8 cellular contexts compared by ENCODE assay signal in the genomic region with DNA sequence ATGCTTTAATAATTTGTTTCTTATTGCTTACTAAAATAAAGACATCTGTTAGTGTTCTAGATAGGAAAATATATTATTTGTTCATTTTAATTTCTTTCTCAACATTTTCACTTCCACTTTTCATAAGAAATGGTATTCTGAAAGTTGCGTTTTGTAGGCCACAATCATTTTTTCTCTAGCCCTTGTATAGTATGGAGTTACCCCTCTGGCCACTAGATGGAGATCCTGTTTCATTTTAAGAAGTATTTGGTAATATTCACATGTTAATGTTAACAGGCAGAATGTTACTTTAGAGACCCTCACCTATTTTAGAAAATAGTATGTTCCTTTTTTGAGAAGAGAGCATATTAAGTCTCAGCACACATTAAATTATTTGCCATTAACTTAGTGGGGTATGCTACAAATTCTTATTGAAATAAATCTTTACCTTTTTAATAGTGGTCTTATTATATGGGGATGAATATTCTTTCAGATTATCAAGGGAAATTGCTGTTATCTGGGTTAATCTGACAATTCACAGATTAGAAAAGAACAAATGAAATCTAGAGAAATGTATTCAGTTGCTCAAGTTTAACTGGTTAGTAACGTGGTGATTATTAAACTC.
DNase-seq lines count a peak whose midpoint lies in the region; ATAC-seq, FAIRE-seq and TF ChIP-seq lines count a peak whose summit lies in the region.

No MANE protein-coding gene starts in this region.

- CTCF ChIA-PET in naive thymus-derived CD4-positive, alpha-beta T cell (lab: Charles Lee) = no interaction called here

- ATAC-seq in GM19438 (IDR thresholded peaks at IDR 0.05; ENCODE audit: low read depth, unreplicated experiment) (peak; percentile 82), HG03521 (IDR thresholded peaks at IDR 0.05; ENCODE audit: unreplicated experiment) (peak; percentile 79)
- peak; percentile 80 for ATAC-seq in naive thymus-derived CD4-positive, alpha-beta T cell

- H3K36me3 Mint-ChIP-seq in endothelial cell (ENCODE audit: low read depth, unreplicated experiment) = no peaks in the 10 kb centered on the region
- H3K36me3 Mint-ChIP-seq in naive thymus-derived CD4-positive, alpha-beta T cell = peaks cover 0 to 14% (median 6%) of the 10 kb centered on the region in 5 donors

- H3K27me3 Mint-ChIP-seq in endothelial cell (ENCODE audit: unreplicated experiment) = no peaks in the 10 kb centered on the region
- H3K27me3 Mint-ChIP-seq in naive thymus-derived CD4-positive, alpha-beta T cell = no peaks in the 10 kb centered on the region

- peak; percentile 76 for FAIRE-seq in RCC 7860 (lab: Jason Lieb, UNC)

- intact Hi-C loops in naive thymus-derived CD4-positive, alpha-beta T cell (cut with micrococcal nuclease) = loop anchor here (1.0 to 5.0 kb wide), 5 partner anchors 73 to 1029 kb away; partner anchors contain the start of genes LTBP1 (in 1 of the 2) and TTC27 (in 1 of the 2)
- intact Hi-C loops in posterior vena cava (cut with DNase I) = loop anchor here in 1 of 2 donors (5.0 kb wide), 1 partner anchor 478 kb away; no protein-coding TSS in a partner anchor

- H3K4me3 Mint-ChIP-seq in endothelial cell (ENCODE audit: unreplicated experiment) = no peak overlapping the region
- H3K4me3 Mint-ChIP-seq in naive thymus-derived CD4-positive, alpha-beta T cell = no peak overlapping the region

- peak overlapping the region; percentile 29 for H3K27ac ChIP-seq in naive thymus-derived CD4-positive, alpha-beta T cell (ENCODE audit: low read depth, low read length)

- POLR2A ChIA-PET in naive thymus-derived CD4-positive, alpha-beta T cell (lab: Charles Lee) = no interaction called here

- peak; percentile 71 for TF ChIP-seq CTCF in endothelial cell (IDR thresholded peaks at IDR 0.05; ENCODE audit: unreplicated experiment)

- no peak overlapping the region for H3K4me3 ChIP-seq in naive thymus-derived CD4-positive, alpha-beta T cell (ENCODE audit: low read length)

- H3K9me3 ChIP-seq in naive thymus-derived CD4-positive, alpha-beta T cell (ENCODE audit: control insufficient read depth in 2 of 3, low read length in 3 of 3) = no peaks in the 10 kb centered on the region

- no peaks in the 10 kb centered on the region for H3K4me1 Mint-ChIP-seq in endothelial cell (ENCODE audit: unreplicated experiment)
- no peaks in the 10 kb centered on the region for H3K4me1 Mint-ChIP-seq in naive thymus-derived CD4-positive, alpha-beta T cell

- peak overlapping the region; percentile 12 for H3K27ac Mint-ChIP-seq in endothelial cell (ENCODE audit: unreplicated experiment)
- H3K27ac Mint-ChIP-seq in naive thymus-derived CD4-positive, alpha-beta T cell = no peak overlapping the region

- H3K27me3 ChIP-seq in naive thymus-derived CD4-positive, alpha-beta T cell (ENCODE audit: control insufficient read depth in 2 of 2, insufficient read depth in 2 of 2, low read length in 2 of 2) = no peaks in the 10 kb centered on the region

- DNase-seq in EH (ENCODE audit: low read depth) (peak; percentile 53), RCC 7860 (ENCODE audit: low spot score) (peak; percentile 35), endothelial cell (ENCODE audit: low spot score) (no peak), posterior vena cava (ENCODE audit: low spot score) (no peak), NCI-H345 (lab: John Stamatoyannopoulos, UW) (no peak)
- peak in 6 of 9 donors; percentile 9 to 44 (median 28) for DNase-seq in naive thymus-derived CD4-positive, alpha-beta T cell

- H3K36me3 ChIP-seq in naive thymus-derived CD4-positive, alpha-beta T cell (ENCODE audit: control insufficient read depth in 2 of 3, insufficient read depth in 3 of 3, low read length in 3 of 3) = peaks cover 0 to 4% (median 0%) of the 10 kb centered on the region in 3 experiments

- H3K4me1 ChIP-seq in naive thymus-derived CD4-positive, alpha-beta T cell (ENCODE audit: control insufficient read depth in 2 of 2, insufficient read depth in 2 of 2, low read length in 2 of 2) = no peaks in the 10 kb centered on the region

- H3K9me3 Mint-ChIP-seq in endothelial cell (ENCODE audit: unreplicated experiment) = no peaks in the 10 kb centered on the region
- H3K9me3 Mint-ChIP-seq in naive thymus-derived CD4-positive, alpha-beta T cell = no peaks in the 10 kb centered on the region

Comparison
In these comparisons a context has a peak if more than half of its experiments do, and no peak if none do; other contexts are left out.
1. DNase-seq: peak in EH (single experiment), RCC 7860 (single experiment) and naive thymus-derived CD4-positive, alpha-beta T cell (6 of 9); none in endothelial cell (single experiment), posterior vena cava (single experiment) and NCI-H345 (single experiment).
2. Peak in every context shown above with its lines, with median percentiles within 50 percentile points of each other: ATAC-seq.